ENCODE assay signal across 14 cellular contexts in the genomic region with DNA sequence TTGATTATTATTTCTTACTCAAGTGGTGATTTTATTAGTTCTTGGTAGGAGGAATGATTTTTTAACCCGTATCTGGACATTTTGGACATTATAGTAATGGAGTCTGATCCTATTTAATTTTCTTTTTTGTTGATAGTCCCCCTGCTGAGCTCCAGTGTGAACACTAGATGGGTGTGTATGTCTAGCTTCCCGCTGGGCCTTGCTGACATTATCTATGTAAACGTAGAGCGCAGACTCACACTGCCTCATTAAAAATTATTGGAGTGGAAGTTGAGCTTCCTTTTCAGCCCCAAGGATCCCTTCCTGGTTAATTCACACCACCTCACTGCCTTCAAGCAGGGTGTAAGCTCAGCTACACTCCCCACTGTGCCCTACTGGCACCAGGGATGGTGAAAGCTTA.
DNase-seq lines count a peak whose midpoint lies in the region; ATAC-seq and TF ChIP-seq lines count a peak whose summit lies in the region.
"Had no signal": no experiment of that assay in that cellular context is flagged by ENCODE, and none has a peak within 500 bp of the region (broad histone marks: within the 10 kb centered on the region; RNA-seq: fewer than 3 reads in every experiment).

No MANE protein-coding gene starts in this region.

- no peaks in the 10 kb centered on the region for H3K9me3 ChIP-seq in vagina
- H3K9me3 ChIP-seq in lower lobe of right lung = no peaks in the 10 kb centered on the region

- H3K4me3 ChIP-seq in vagina (no peak overlapping the region), lower lobe of right lung (no peak overlapping the region)

- DNase-seq in COR-L47 (lab: John Stamatoyannopoulos, UW) (peak; percentile 45), HuH-7 (ENCODE audit: low spot score) (peak; percentile 10), vagina (ENCODE audit: extremely low spot score in 2 of 2) (no peak), NCI-H2081 treated with DMSO at 0.1 percent for 48 hours (lab: John Stamatoyannopoulos, UW) (no peak), Kasumi-1 (lab: John Stamatoyannopoulos, UW) (no peak), lower lobe of right lung (no peak)
- DNase-seq: CD4-positive, CD25-positive, alpha-beta regulatory T cell; IMR-90; Karpas-422; NCI-H226; NCI-H526 treated with DMSO at 0.1 percent for 48 hours; SW 1271 had no signal

- H3K27ac ChIP-seq in 22Rv1 (no peak overlapping the region), VCaP (peak overlapping the region; percentile 60), vagina (no peak overlapping the region), lower lobe of right lung (no peak overlapping the region)

- intact Hi-C loops in vagina (cut with DNase I) (no loop called here), lower lobe of right lung (cut with DNase I) (no loop called here)

- TF ChIP-seq POLR2A in vagina (IDR thresholded peaks at IDR 0.05) = no peak

- H3K4me1 ChIP-seq in vagina = no peaks in the 10 kb centered on the region
- no peaks in the 10 kb centered on the region for H3K4me1 ChIP-seq in lower lobe of right lung

- H3K36me3 ChIP-seq in vagina (no peaks in the 10 kb centered on the region), lower lobe of right lung (no peaks in the 10 kb centered on the region)

- no peak for ATAC-seq in lower lobe of right lung

- H3K27me3 ChIP-seq in vagina (no peaks in the 10 kb centered on the region), lower lobe of right lung (ENCODE audit: low read depth) (no peaks in the 10 kb centered on the region)

- TF ChIP-seq CTCF in 22Rv1 (IDR thresholded peaks at IDR 0.05) (peak; percentile 22), VCaP (conservative IDR thresholded peaks at IDR 0.05) (peak; percentile 60), vagina (IDR thresholded peaks at IDR 0.05) (no peak), lower lobe of right lung (IDR thresholded peaks at IDR 0.05) (no peak)

Comparison
In these comparisons a context has a peak if more than half of its experiments do, and no peak if none do; other contexts are left out.
1. CTCF ChIP-seq: peak in 22Rv1 (single experiment) and VCaP (single experiment); none in vagina (0 of 3) and lower lobe of right lung (single experiment).
2. DNase-seq: peak in COR-L47 (single experiment) and HuH-7 (single experiment); none in vagina (0 of 2), NCI-H2081 treated with DMSO at 0.1 percent for 48 hours (single experiment), Kasumi-1 (0 of 2) and lower lobe of right lung (single experiment).